In the genomic region with DNA sequence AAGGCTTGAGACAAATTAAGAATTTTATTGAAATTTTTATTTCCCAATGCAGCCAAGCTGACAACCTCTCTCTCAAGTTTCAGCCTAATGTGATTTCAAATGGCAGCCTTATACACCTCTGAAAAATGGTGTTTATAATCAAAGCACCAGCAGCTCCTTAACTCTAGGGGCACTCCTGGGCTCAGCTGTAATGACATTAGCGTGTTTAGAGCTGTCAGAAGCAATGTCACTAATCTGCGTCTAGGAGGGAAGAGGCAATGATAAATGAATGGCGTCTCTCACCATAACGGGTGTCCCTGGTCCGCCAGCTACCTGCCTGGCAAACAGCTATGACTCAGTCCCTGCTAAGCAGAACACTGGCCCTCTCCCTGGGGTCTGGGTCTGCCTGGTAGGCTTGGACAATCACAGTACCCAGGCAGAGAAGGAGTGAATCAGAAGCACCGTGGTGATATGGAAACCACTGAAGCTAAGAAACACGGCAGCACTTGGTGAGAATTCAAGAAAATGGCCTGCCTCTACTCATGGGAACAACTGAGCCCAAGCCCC, we compare ENCODE assay signal across 18 cellular contexts.
DNase-seq lines count a peak whose midpoint lies in the region; ATAC-seq lines count a peak whose summit lies in the region.
"Had no signal": no experiment of that assay in that cellular context is flagged by ENCODE, and none has a peak within 500 bp of the region (broad histone marks: within the 10 kb centered on the region; RNA-seq: fewer than 3 reads in every experiment).

No MANE protein-coding gene starts in this region.

- H3K36me3 ChIP-seq in neuronal stem cell (replicated peaks in 1 of 2; ENCODE audit: control insufficient read depth in 2 of 2, insufficient read depth in 2 of 2, low read length in 2 of 2), result no peaks in the 10 kb centered on the region

- no peaks in the 10 kb centered on the region for H3K79me1 ChIP-seq in neuronal stem cell (ENCODE audit: low read depth, low read length)

- H3K14ac ChIP-seq in neuronal stem cell (ENCODE audit: low read length), result no peak overlapping the region

- ATAC-seq in GM18868 (IDR thresholded peaks at IDR 0.05; ENCODE audit: unreplicated experiment), result no peak
- no peak for ATAC-seq in GM18517 (IDR thresholded peaks at IDR 0.05; ENCODE audit: unreplicated experiment)

- peaks cover 0 to 8% (median 0%) of the 10 kb centered on the region in 3 experiments for H3K27me3 ChIP-seq in neuronal stem cell (ENCODE audit: control insufficient read depth in 3 of 3, insufficient read depth in 3 of 3, low read depth in 1 of 3, low read length in 3 of 3)

- no peak overlapping the region for H3K4ac ChIP-seq in neuronal stem cell (ENCODE audit: low read length)

- no peak overlapping the region for H3K4me2 ChIP-seq in neuronal stem cell (ENCODE audit: insufficient read depth, low read length, poor library complexity, severe bottlenecking)
- H3K4me2 ChIP-seq: SK-N-SH had no signal

- no peak overlapping the region for H3K9ac ChIP-seq in neuronal stem cell (ENCODE audit: low read depth, low read length, poor library complexity)
- H3K9ac ChIP-seq: SK-N-SH had no signal

- H4K91ac ChIP-seq in neuronal stem cell (ENCODE audit: low read depth, low read length, poor library complexity), result no peak overlapping the region

- no peak overlapping the region for H4K8ac ChIP-seq in neuronal stem cell (ENCODE audit: low read depth, low read length)

- peaks cover 0 to 9% of the 10 kb centered on the region in 2 donors for H3K9me3 ChIP-seq in neuronal stem cell (replicated peaks in 1 of 2; ENCODE audit: control insufficient read depth in 2 of 2, insufficient read depth in 1 of 2, low read depth in 1 of 2, low read length in 2 of 2)
- H3K9me3 ChIP-seq: SK-N-SH had no signal

- H3K27ac ChIP-seq in neuronal stem cell (replicated peaks; ENCODE audit: low read length), result no peak overlapping the region
- H3K27ac ChIP-seq: 22Rv1 had no signal

- no peak overlapping the region for H2BK15ac ChIP-seq in neuronal stem cell (ENCODE audit: low read length)

- H2AK5ac ChIP-seq in neuronal stem cell (ENCODE audit: low read depth, low read length), result no peak overlapping the region

- no peak overlapping the region for H3K23ac ChIP-seq in neuronal stem cell (ENCODE audit: low read depth, low read length, poor library complexity)

- H2BK120ac ChIP-seq in neuronal stem cell (ENCODE audit: low read depth, low read length), result no peak overlapping the region

- no peak overlapping the region for H2AFZ ChIP-seq in neuronal stem cell (ENCODE audit: low read length)

- H3K4me1 ChIP-seq in neuronal stem cell (ENCODE audit: control insufficient read depth in 2 of 2, insufficient read depth in 1 of 2, low read depth in 1 of 2, low read length in 2 of 2), result peaks cover 0 to 7% of the 10 kb centered on the region in 2 donors

- no peak overlapping the region for H3K4me3 ChIP-seq in neuronal stem cell (ENCODE audit: low read length in 2 of 2)
- H3K4me3 ChIP-seq: lung had no signal

- H3K18ac ChIP-seq in neuronal stem cell (ENCODE audit: low read length), result peak overlapping the region; percentile 9

- no peak overlapping the region for H2BK12ac ChIP-seq in neuronal stem cell (ENCODE audit: low read length)

- peak; percentile 49 for DNase-seq in DMS 273 (lab: John Stamatoyannopoulos, UW; ENCODE audit: unreplicated experiment)
- DNase-seq in DMS 273 treated with DMSO at 0.1 percent for 48 hours (lab: John Stamatoyannopoulos, UW), result no peak
- peak; percentile 39 for DNase-seq in NCI-H187 treated with DMSO at 0.1 percent for 48 hours (lab: John Stamatoyannopoulos, UW)
- DNase-seq in SK-N-DZ (ENCODE audit: low spot score), result peak; percentile 85
- DNase-seq in neuronal stem cell (ENCODE audit: low spot score), result no peak
- no peak for DNase-seq in NCI-H69 (lab: John Stamatoyannopoulos, UW)
- DNase-seq: activated B cell treated with CpG ODN at 0.5 μM for 24 hours; activated CD4-positive, alpha-beta memory T cell treated with anti-CD3 and anti-CD28 coated beads, Interleukin-2, amount 10 ng/mL, durations not matched to agents 7 days and 5 days; activated gamma-delta T cell treated with Interleukin-2 at 50 U/mL for 16 hours; NCI-H1417 treated with DMSO at 0.1 percent for 48 hours; NCI-H510A treated with DMSO at 0.1 percent for 48 hours; occipital lobe; SK-N-SH; stimulated activated CD4-positive, alpha-beta T cell treated with anti-CD3 and anti-CD28 coated beads, Interleukin-4, amount 100 ng/mL, for 4 hours had no signal

- no peak overlapping the region for H2BK5ac ChIP-seq in neuronal stem cell (ENCODE audit: low read length)

- WGBS in neuronal stem cell (ENCODE audit: extremely low coverage in 2 of 2, insufficient read length in 2 of 2, insufficient replicate concordance in 1 of 2), 2 donors, result no CpG with 5 or more reads among the region's 7 CpGs

Comparison
In these comparisons a context has a peak if more than half of its experiments do, and no peak if none do; other contexts are left out.
1. DNase-seq: peak in DMS 273 (single experiment), NCI-H187 treated with DMSO at 0.1 percent for 48 hours (single experiment) and SK-N-DZ (single experiment); none in DMS 273 treated with DMSO at 0.1 percent for 48 hours (single experiment), neuronal stem cell (single experiment) and NCI-H69 (single experiment).